ENCODE assay signal across 24 cellular contexts in genomic region chr2:212854766-212855165, GRCh38.
DNase-seq lines count a peak whose midpoint lies in the region; ATAC-seq, FAIRE-seq and TF ChIP-seq lines count a peak whose summit lies in the region.
"Had no signal": no experiment of that assay in that cellular context is flagged by ENCODE, and none has a peak within 500 bp of the region (broad histone marks: within the 10 kb centered on the region; RNA-seq: fewer than 3 reads in every experiment).

No MANE protein-coding gene starts in this region.

- H3K9me3 Mint-ChIP-seq in activated CD4-positive, alpha-beta T cell treated with anti-CD3 and anti-CD28 coated beads, Interleukin-2, amount 10 ng/mL, durations not matched to agents 24 days and 14 days: no peaks in the 10 kb centered on the region
- H3K9me3 Mint-ChIP-seq: CD8-positive, alpha-beta T cell had no signal

- no peaks in the 10 kb centered on the region for H3K36me3 Mint-ChIP-seq in activated CD4-positive, alpha-beta T cell treated with anti-CD3 and anti-CD28 coated beads, Interleukin-2, amount 10 ng/mL, durations not matched to agents 24 days and 14 days (ENCODE audit: low read depth)
- H3K36me3 Mint-ChIP-seq: CD8-positive, alpha-beta T cell had no signal

- H3K4me1 ChIP-seq in RWPE2 (ENCODE audit: insufficient read depth, poor library complexity, severe bottlenecking): peaks cover 18% of the 10 kb centered on the region
- H3K4me1 ChIP-seq: BLaER1, Caco-2 had no signal

- no peak for TF ChIP-seq CTCF in RWPE2 (IDR thresholded peaks at IDR 0.05; ENCODE audit: poor library complexity, severe bottlenecking)

- FAIRE-seq in GM19239 (lab: Jason Lieb, UNC): no peak
- FAIRE-seq: A204.1, GM12878, H1 had no signal

- no peak overlapping the region for H3K27ac Mint-ChIP-seq in activated CD4-positive, alpha-beta T cell treated with anti-CD3 and anti-CD28 coated beads, Interleukin-2, amount 10 ng/mL, durations not matched to agents 24 days and 14 days
- H3K27ac Mint-ChIP-seq: B cell; CD4-positive, CD25-positive, alpha-beta regulatory T cell; CD8-positive, alpha-beta T cell had no signal

- no peaks in the 10 kb centered on the region for H3K4me1 Mint-ChIP-seq in activated CD4-positive, alpha-beta T cell treated with anti-CD3 and anti-CD28 coated beads, Interleukin-2, amount 10 ng/mL, durations not matched to agents 24 days and 14 days
- H3K4me1 Mint-ChIP-seq: B cell had no signal

- H3K4me3 Mint-ChIP-seq in activated CD4-positive, alpha-beta T cell treated with anti-CD3 and anti-CD28 coated beads, Interleukin-2, amount 10 ng/mL, durations not matched to agents 24 days and 14 days: no peak overlapping the region
- H3K4me3 Mint-ChIP-seq: B cell; CD4-positive, CD25-positive, alpha-beta regulatory T cell; CD8-positive, alpha-beta T cell had no signal

- peak overlapping the region; percentile 77 for H3K27ac ChIP-seq in RWPE2 (ENCODE audit: poor library complexity, severe bottlenecking)
- H3K27ac ChIP-seq in epithelial cell of prostate: peak overlapping the region; percentile 86
- H3K27ac ChIP-seq: 22Rv1, BLaER1, C4-2B, GM23248 had no signal

- no peak overlapping the region for H3K4me3 ChIP-seq in RWPE2 (ENCODE audit: severe bottlenecking)
- H3K4me3 ChIP-seq: BLaER1, GM12878, GM23248 had no signal

- no peaks in the 10 kb centered on the region for H3K9me3 ChIP-seq in RWPE2 (ENCODE audit: severe bottlenecking)
- H3K9me3 ChIP-seq: BLaER1, Caco-2 had no signal

- no peaks in the 10 kb centered on the region for H3K36me3 ChIP-seq in RWPE2 (ENCODE audit: low read depth)
- H3K36me3 ChIP-seq: BLaER1 had no signal

- no peaks in the 10 kb centered on the region for H3K27me3 Mint-ChIP-seq in activated CD4-positive, alpha-beta T cell treated with anti-CD3 and anti-CD28 coated beads, Interleukin-2, amount 10 ng/mL, durations not matched to agents 24 days and 14 days
- H3K27me3 Mint-ChIP-seq: B cell; CD4-positive, CD25-positive, alpha-beta regulatory T cell had no signal

- intact Hi-C loops in activated CD4-positive, alpha-beta T cell treated with anti-CD3 and anti-CD28 coated beads, Interleukin-2, amount 10 ng/mL, durations not matched to agents 24 days and 14 days (cut with micrococcal nuclease): no loop called here

- H3K27me3 ChIP-seq in RWPE2 (ENCODE audit: insufficient read depth, poor library complexity, severe bottlenecking): no peaks in the 10 kb centered on the region
- H3K27me3 ChIP-seq: BLaER1 had no signal

- ATAC-seq in RWPE2 (ENCODE audit: low read depth): peak; percentile 58
- ATAC-seq in GM21423 (IDR thresholded peaks at IDR 0.05; ENCODE audit: unreplicated experiment): no peak
- ATAC-seq: CD8-positive, alpha-beta T cell; GM12878; HCT116 had no signal

- peak; percentile 24 for DNase-seq in activated CD4-positive, alpha-beta T cell treated with anti-CD3 and anti-CD28 coated beads, Interleukin-2, amount 10 ng/mL, durations not matched to agents 24 days and 14 days
- no peak for DNase-seq in activated CD4-positive, alpha-beta T cell treated with anti-CD3 and anti-CD28 coated beads, Interleukin-2, amount 50 U/mL, for 1 hour
- DNase-seq in RWPE2 (ENCODE audit: low spot score) (no peak), epithelial cell of prostate (ENCODE audit: low read depth, low spot score) (no peak), left kidney (ENCODE audit: low read depth, low spot score) (peak; percentile 69), GM19239 (ENCODE audit: insufficient read length, low spot score) (no peak), T-helper 1 cell (no peak)
- DNase-seq: Caco-2; CD4-positive, CD25-positive, alpha-beta regulatory T cell; CD8-positive, alpha-beta T cell; DMS153; DND-41; GDM1; GM23248; H7 had no signal

Comparison
In these comparisons a context has a peak if more than half of its experiments do, and no peak if none do; other contexts are left out.
1. DNase-seq: peak in activated CD4-positive, alpha-beta T cell treated with anti-CD3 and anti-CD28 coated beads, Interleukin-2, amount 10 ng/mL, durations not matched to agents 24 days and 14 days (single experiment) and left kidney (single experiment); none in activated CD4-positive, alpha-beta T cell treated with anti-CD3 and anti-CD28 coated beads, Interleukin-2, amount 50 U/mL, for 1 hour (single experiment), RWPE2 (single experiment), epithelial cell of prostate (single experiment), GM19239 (single experiment) and T-helper 1 cell (0 of 5).